12 cellular contexts compared by ENCODE assay signal in genomic region chr18:48828201-48828580, GRCh38.
DNase-seq lines count a peak whose midpoint lies in the region; ATAC-seq and TF ChIP-seq lines count a peak whose summit lies in the region.
"Had no signal": no experiment of that assay in that cellular context is flagged by ENCODE, and none has a peak within 500 bp of the region (broad histone marks: within the 10 kb centered on the region; RNA-seq: fewer than 3 reads in every experiment).

No MANE protein-coding gene starts in this region.

- H3K9ac ChIP-seq in skeletal muscle tissue (ENCODE audit: low read depth in 1 of 3, low read length in 3 of 3) (peak overlapping the region in 2 of 3 donors; percentile 10 to 69), MM.1S (ENCODE audit: low read length) (no peak overlapping the region)

- H3K36me3 ChIP-seq in HEK293 (ENCODE audit: control insufficient read depth in 2 of 2, insufficient read depth in 1 of 2, low read length in 2 of 2) = no peaks in the 10 kb centered on the region
- H3K36me3 ChIP-seq in WERI-Rb-1 = no peaks in the 10 kb centered on the region
- H3K36me3 ChIP-seq in skeletal muscle tissue (ENCODE audit: control insufficient read depth in 3 of 3, insufficient read depth in 3 of 3, low read length in 3 of 3) = no peaks in the 10 kb centered on the region
- H3K36me3 ChIP-seq in MM.1S (replicated peaks; ENCODE audit: insufficient read depth, low read length) = no peaks in the 10 kb centered on the region

- H3K4me1 ChIP-seq in HEK293 (ENCODE audit: control insufficient read depth, insufficient read depth, low read length) = peaks cover 46% of the 10 kb centered on the region
- H3K4me1 ChIP-seq in skeletal muscle tissue (ENCODE audit: control insufficient read depth in 3 of 3, insufficient read depth in 3 of 3, low read length in 3 of 3) = peaks cover 34 to 48% (median 40%) of the 10 kb centered on the region in 3 donors
- peaks cover 12% of the 10 kb centered on the region for H3K4me1 ChIP-seq in MM.1S (ENCODE audit: low read length)

- H3K9me2 ChIP-seq in MM.1S (replicated peaks; ENCODE audit: insufficient read depth, low read length) = no peaks in the 10 kb centered on the region

- no peak for DNase-seq in WERI-Rb-1
- no peak for DNase-seq in NK-92 treated with Interleukin-12 subunit alpha and Interleukin-12 subunit beta, amount 100 ng/mL, for 24 hours (lab: John Stamatoyannopoulos, UW)
- no peak for DNase-seq in HT-29 (ENCODE audit: low spot score)
- DNase-seq in MM.1S = no peak
- DNase-seq: activated T-cell treated with anti-CD3 and anti-CD28 coated beads, Interleukin-2, amount 50 U/mL, for 72 hours; NCI-H226; SHP77 had no signal

- no peak overlapping the region for H3K4me2 ChIP-seq in MM.1S (ENCODE audit: low read depth, low read length)

- CTCF ChIA-PET in HEK293 (lab: Yijun Ruan, JAX) = interaction anchor here (0.7 to 2.0 kb wide), 12 partner anchors 9 to 411 kb away, joined by 3 to 6 read pairs (median 3); no protein-coding TSS in a partner anchor

- no peak overlapping the region for H3K4me3 ChIP-seq in HEK293 (ENCODE audit: low read depth, low read length)
- no peak overlapping the region for H3K4me3 ChIP-seq in WERI-Rb-1 (ENCODE audit: low read depth, low read length)
- H3K4me3 ChIP-seq in skeletal muscle tissue (ENCODE audit: low read length in 3 of 3) = peak overlapping the region in 1 of 3 donors; percentile 55
- no peak overlapping the region for H3K4me3 ChIP-seq in MM.1S (ENCODE audit: low read length)

- H3K27me3 ChIP-seq in WERI-Rb-1 (ENCODE audit: insufficient read depth, low read depth, severe bottlenecking) (no peaks in the 10 kb centered on the region), layer of hippocampus (ENCODE audit: control insufficient read depth, insufficient read depth, low read length) (no peaks in the 10 kb centered on the region), skeletal muscle tissue (ENCODE audit: control insufficient read depth in 3 of 3, insufficient read depth in 3 of 3, low read length in 3 of 3) (no peaks in the 10 kb centered on the region), MM.1S (replicated peaks; ENCODE audit: insufficient read depth, low read length) (no peaks in the 10 kb centered on the region)

- H3K79me2 ChIP-seq in MM.1S (ENCODE audit: low read length) = peaks cover 9% of the 10 kb centered on the region; the same call in 1 of the 2 replicates

- TF ChIP-seq CTCF in HEK293 (tag by site-specific recombination; IDR thresholded peaks at IDR 0.05) (no peak), WERI-Rb-1 (IDR thresholded peaks at IDR 0.05; ENCODE audit: low read depth, low read length) (no peak), MM.1S (IDR thresholded peaks at IDR 0.05; ENCODE audit: low read length) (no peak)

- POLR2A ChIA-PET in HEK293 (lab: Yijun Ruan, JAX) = interaction anchor here (0.7 to 1.9 kb wide), 5 partner anchors 9 to 117 kb away, joined by 3 to 7 read pairs (median 3); no protein-coding TSS in a partner anchor

- H2AFZ ChIP-seq in MM.1S (ENCODE audit: low read length) = no peak overlapping the region

- H3K27ac ChIP-seq in HEK293 (ENCODE audit: extremely low read depth, low read depth, low read length) (peak overlapping the region; percentile 82), WERI-Rb-1 (peak overlapping the region; percentile 1; the same call in 1 of the 2 replicates), layer of hippocampus (ENCODE audit: low read depth, low read length) (peak overlapping the region; percentile 32), skeletal muscle tissue (ENCODE audit: low read depth, low read length) (peak overlapping the region; percentile 16), MM.1S (ENCODE audit: low read length) (no peak overlapping the region)

- ATAC-seq in HG03135 (IDR thresholded peaks at IDR 0.05; ENCODE audit: unreplicated experiment) = no peak
- ATAC-seq: activated T-cell treated with anti-CD3 and anti-CD28 coated beads, Interleukin-2, amount 50 U/mL, for 72 hours; HCT116 had no signal

- H4K20me1 ChIP-seq in MM.1S (ENCODE audit: insufficient read depth, low read length) = no peaks in the 10 kb centered on the region

- no peaks in the 10 kb centered on the region for H3F3A ChIP-seq in MM.1S (ENCODE audit: insufficient read depth, low read length)

- H3K9me3 ChIP-seq in HEK293 (ENCODE audit: control insufficient read depth, insufficient read depth, low read depth, low read length) = no peaks in the 10 kb centered on the region
- no peaks in the 10 kb centered on the region for H3K9me3 ChIP-seq in WERI-Rb-1 (ENCODE audit: severe bottlenecking)
- H3K9me3 ChIP-seq in skeletal muscle tissue (ENCODE audit: control insufficient read depth in 3 of 3, low read length in 3 of 3) = no peaks in the 10 kb centered on the region
- no peaks in the 10 kb centered on the region for H3K9me3 ChIP-seq in MM.1S (replicated peaks; ENCODE audit: insufficient read depth, low read length)

TF ChIP-seq in HEK293, 187 proteins besides CTCF, POLR2A, EP300 and RAD21:
- TF ChIP-seq, protein P1, sequence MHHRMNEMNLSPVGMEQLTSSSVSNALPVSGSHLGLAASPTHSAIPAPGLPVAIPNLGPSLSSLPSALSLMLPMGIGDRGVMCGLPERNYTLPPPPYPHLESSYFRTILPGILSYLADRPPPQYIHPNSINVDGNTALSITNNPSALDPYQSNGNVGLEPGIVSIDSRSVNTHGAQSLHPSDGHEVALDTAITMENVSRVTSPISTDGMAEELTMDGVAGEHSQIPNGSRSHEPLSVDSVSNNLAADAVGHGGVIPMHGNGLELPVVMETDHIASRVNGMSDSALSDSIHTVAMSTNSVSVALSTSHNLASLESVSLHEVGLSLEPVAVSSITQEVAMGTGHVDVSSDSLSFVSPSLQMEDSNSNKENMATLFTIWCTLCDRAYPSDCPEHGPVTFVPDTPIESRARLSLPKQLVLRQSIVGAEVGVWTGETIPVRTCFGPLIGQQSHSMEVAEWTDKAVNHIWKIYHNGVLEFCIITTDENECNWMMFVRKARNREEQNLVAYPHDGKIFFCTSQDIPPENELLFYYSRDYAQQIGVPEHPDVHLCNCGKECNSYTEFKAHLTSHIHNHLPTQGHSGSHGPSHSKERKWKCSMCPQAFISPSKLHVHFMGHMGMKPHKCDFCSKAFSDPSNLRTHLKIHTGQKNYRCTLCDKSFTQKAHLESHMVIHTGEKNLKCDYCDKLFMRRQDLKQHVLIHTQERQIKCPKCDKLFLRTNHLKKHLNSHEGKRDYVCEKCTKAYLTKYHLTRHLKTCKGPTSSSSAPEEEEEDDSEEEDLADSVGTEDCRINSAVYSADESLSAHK (tag by site-specific recombination; IDR thresholded peaks at IDR 0.05) = peak; percentile 1; the same call in 1 of the 2 replicates
- no peak for TF ChIP-seq ZNF555 (tag by site-specific recombination; conservative IDR thresholded peaks at IDR 0.05)
- no peak for TF ChIP-seq YY1 (tag by site-specific recombination; IDR thresholded peaks at IDR 0.05)
TF ChIP-seq in HEK293: peak in this region for 1.
